Comparison of ENCODE assay signal across 8 cellular contexts in genomic region chr11:60840711-60841430, GRCh38. TPM values are rescaled to one million over a fixed set of nuclear protein-coding genes. Genes with fewer than 3 reads are reported as not detected.
A peak's percentile ranks its signal among the peaks of the same experiment; 100 is the strongest.
DNase-seq lines count a peak whose midpoint lies in the region; ATAC-seq, FAIRE-seq and TF ChIP-seq lines count a peak whose summit lies in the region.

No MANE protein-coding gene starts in this region.

- peaks cover 48% of the 10 kb centered on the region for H3K4me1 Mint-ChIP-seq in activated T-helper 1 cell treated with anti-CD3 and anti-CD28 coated beads, Interleukin-12 subunit alpha, Interleukin-12 subunit beta, Interleukin-2, Interleukin-4 antibody, amounts not matched to agents 30 ng/mL and 10 ng/mL and 1 ng/mL, durations not matched to agents 14 hours and 24 hours and 36 hours (ENCODE audit: low read depth)
- peaks cover 34 to 49% of the 10 kb centered on the region in 2 donors for H3K4me1 Mint-ChIP-seq in stimulated activated naive B cell treated with anti-CD40 and anti-IgM and Interleukin-4, amounts not matched to agents 10 μg/mL and 1 μg/mL and 100 μg/mL, for 72 hours

- ATAC-seq in left ventricle myocardium superior = peak; percentile 73
- no peak for ATAC-seq in stimulated activated naive B cell treated with anti-CD40 and anti-IgM and Interleukin-4, amounts not matched to agents 10 μg/mL and 1 μg/mL and 100 μg/mL, for 72 hours (replicated peaks)
- no peak for ATAC-seq in HG03432 (IDR thresholded peaks at IDR 0.05; ENCODE audit: unreplicated experiment)

- no peak for FAIRE-seq in H54 (lab: Jason Lieb, UNC)

- H3K27ac Mint-ChIP-seq in activated T-helper 1 cell treated with anti-CD3 and anti-CD28 coated beads, Interleukin-12 subunit alpha, Interleukin-12 subunit beta, Interleukin-2, Interleukin-4 antibody, amounts not matched to agents 30 ng/mL and 10 ng/mL and 1 ng/mL, durations not matched to agents 14 hours and 24 hours and 36 hours = peak overlapping the region; percentile 76
- H3K27ac Mint-ChIP-seq in stimulated activated naive B cell treated with anti-CD40 and anti-IgM and Interleukin-4, amounts not matched to agents 10 μg/mL and 1 μg/mL and 100 μg/mL, for 72 hours = peak overlapping the region; percentile 86

- no peaks in the 10 kb centered on the region for H3K9me3 Mint-ChIP-seq in activated T-helper 1 cell treated with anti-CD3 and anti-CD28 coated beads, Interleukin-12 subunit alpha, Interleukin-12 subunit beta, Interleukin-2, Interleukin-4 antibody, amounts not matched to agents 30 ng/mL and 10 ng/mL and 1 ng/mL, durations not matched to agents 14 hours and 24 hours and 36 hours
- H3K9me3 Mint-ChIP-seq in stimulated activated naive B cell treated with anti-CD40 and anti-IgM and Interleukin-4, amounts not matched to agents 10 μg/mL and 1 μg/mL and 100 μg/mL, for 72 hours = no peaks in the 10 kb centered on the region

- H3K27me3 Mint-ChIP-seq in activated T-helper 1 cell treated with anti-CD3 and anti-CD28 coated beads, Interleukin-12 subunit alpha, Interleukin-12 subunit beta, Interleukin-2, Interleukin-4 antibody, amounts not matched to agents 30 ng/mL and 10 ng/mL and 1 ng/mL, durations not matched to agents 14 hours and 24 hours and 36 hours (ENCODE audit: insufficient read depth) = peaks cover 1% of the 10 kb centered on the region
- H3K27me3 Mint-ChIP-seq in stimulated activated naive B cell treated with anti-CD40 and anti-IgM and Interleukin-4, amounts not matched to agents 10 μg/mL and 1 μg/mL and 100 μg/mL, for 72 hours = no peaks in the 10 kb centered on the region

- H3K4me3 Mint-ChIP-seq in activated T-helper 1 cell treated with anti-CD3 and anti-CD28 coated beads, Interleukin-12 subunit alpha, Interleukin-12 subunit beta, Interleukin-2, Interleukin-4 antibody, amounts not matched to agents 30 ng/mL and 10 ng/mL and 1 ng/mL, durations not matched to agents 14 hours and 24 hours and 36 hours = peak overlapping the region; percentile 69
- H3K4me3 Mint-ChIP-seq in stimulated activated naive B cell treated with anti-CD40 and anti-IgM and Interleukin-4, amounts not matched to agents 10 μg/mL and 1 μg/mL and 100 μg/mL, for 72 hours = peak overlapping the region; percentile 73 to 82

- peak; percentile 71 for DNase-seq in H54 (ENCODE audit: insufficient read length, low spot score)
- DNase-seq in activated T-helper 1 cell treated with anti-CD3 and anti-CD28 coated beads, Interleukin-12 subunit alpha, Interleukin-12 subunit beta, Interleukin-2, Interleukin-4 antibody, amounts not matched to agents 30 ng/mL and 10 ng/mL and 1 ng/mL, durations not matched to agents 14 hours and 24 hours and 36 hours (ENCODE audit: low spot score) = no peak
- peak; percentile 52 for DNase-seq in left ventricle myocardium superior
- DNase-seq in stimulated activated naive B cell treated with anti-CD40 and anti-IgM and Interleukin-4, amounts not matched to agents 10 μg/mL and 1 μg/mL and 100 μg/mL, for 72 hours = no peak
- no peak for DNase-seq in COLO829 (ENCODE audit: low spot score)
- DNase-seq in DMS 273 (lab: John Stamatoyannopoulos, UW; ENCODE audit: unreplicated experiment) = no peak
- no peak for DNase-seq in SW480 (ENCODE audit: low spot score)

- H3K36me3 Mint-ChIP-seq in activated T-helper 1 cell treated with anti-CD3 and anti-CD28 coated beads, Interleukin-12 subunit alpha, Interleukin-12 subunit beta, Interleukin-2, Interleukin-4 antibody, amounts not matched to agents 30 ng/mL and 10 ng/mL and 1 ng/mL, durations not matched to agents 14 hours and 24 hours and 36 hours (ENCODE audit: low read depth) = peaks cover 12% of the 10 kb centered on the region
- peaks cover 17 to 22% of the 10 kb centered on the region in 2 donors for H3K36me3 Mint-ChIP-seq in stimulated activated naive B cell treated with anti-CD40 and anti-IgM and Interleukin-4, amounts not matched to agents 10 μg/mL and 1 μg/mL and 100 μg/mL, for 72 hours

- intact Hi-C loops in activated T-helper 1 cell treated with anti-CD3 and anti-CD28 coated beads, Interleukin-12 subunit alpha, Interleukin-12 subunit beta, Interleukin-2, Interleukin-4 antibody, amounts not matched to agents 30 ng/mL and 10 ng/mL and 1 ng/mL, durations not matched to agents 14 hours and 24 hours and 36 hours (cut with micrococcal nuclease) = loop anchor here (1.0 kb wide), 4 partner anchors 65 to 521 kb away; partner anchors contain the start of genes PRPF19, TMEM138 and VPS37C
- intact Hi-C loops in left ventricle myocardium superior (cut with micrococcal nuclease) = no loop called here

- no peak for TF ChIP-seq POLR2A in H54 (IDR thresholded peaks at IDR 0.05; ENCODE audit: low read depth, low read length)

RNA-seq across cellular contexts. Expression of gene CCDC86, which starts 1.0 kb away (rescaled TPM):
- 88.2 and 92.2 TPM in 2 replicates for total RNA-seq in activated T-helper 1 cell treated with anti-CD3 and anti-CD28 coated beads, Interleukin-12 subunit alpha, Interleukin-12 subunit beta, Interleukin-2, Interleukin-4 antibody, amounts not matched to agents 30 ng/mL and 10 ng/mL and 1 ng/mL, durations not matched to agents 14 hours and 24 hours and 36 hours
- total RNA-seq in left ventricle myocardium superior = 9.7 TPM

RNA-seq across cellular contexts. Expression of gene PTGDR2, which starts 14.9 kb away (rescaled TPM):
- 0.10 TPM in 2 replicates for total RNA-seq in activated T-helper 1 cell treated with anti-CD3 and anti-CD28 coated beads, Interleukin-12 subunit alpha, Interleukin-12 subunit beta, Interleukin-2, Interleukin-4 antibody, amounts not matched to agents 30 ng/mL and 10 ng/mL and 1 ng/mL, durations not matched to agents 14 hours and 24 hours and 36 hours
- total RNA-seq in left ventricle myocardium superior = 3.1 TPM

RNA-seq across cellular contexts. Expression of gene ZP1, which starts 26.5 kb away (rescaled TPM):
- not detected in 2 replicates for total RNA-seq in activated T-helper 1 cell treated with anti-CD3 and anti-CD28 coated beads, Interleukin-12 subunit alpha, Interleukin-12 subunit beta, Interleukin-2, Interleukin-4 antibody, amounts not matched to agents 30 ng/mL and 10 ng/mL and 1 ng/mL, durations not matched to agents 14 hours and 24 hours and 36 hours
- total RNA-seq in left ventricle myocardium superior = not detected

RNA-seq across cellular contexts. Expression of gene MS4A10, which starts 55.7 kb away (rescaled TPM):
- total RNA-seq in activated T-helper 1 cell treated with anti-CD3 and anti-CD28 coated beads, Interleukin-12 subunit alpha, Interleukin-12 subunit beta, Interleukin-2, Interleukin-4 antibody, amounts not matched to agents 30 ng/mL and 10 ng/mL and 1 ng/mL, durations not matched to agents 14 hours and 24 hours and 36 hours = not detected in 2 replicates
- not detected for total RNA-seq in left ventricle myocardium superior

Comparison
In these comparisons a context has a peak if more than half of its experiments do, and no peak if none do; other contexts are left out.
1. DNase-seq: peak in H54 (single experiment) and left ventricle myocardium superior (single experiment); none in activated T-helper 1 cell treated with anti-CD3 and anti-CD28 coated beads, Interleukin-12 subunit alpha, Interleukin-12 subunit beta, Interleukin-2, Interleukin-4 antibody, amounts not matched to agents 30 ng/mL and 10 ng/mL and 1 ng/mL, durations not matched to agents 14 hours and 24 hours and 36 hours (single experiment), stimulated activated naive B cell treated with anti-CD40 and anti-IgM and Interleukin-4, amounts not matched to agents 10 μg/mL and 1 μg/mL and 100 μg/mL, for 72 hours (single experiment), COLO829 (single experiment), DMS 273 (single experiment) and SW480 (single experiment).